In the genomic region with DNA sequence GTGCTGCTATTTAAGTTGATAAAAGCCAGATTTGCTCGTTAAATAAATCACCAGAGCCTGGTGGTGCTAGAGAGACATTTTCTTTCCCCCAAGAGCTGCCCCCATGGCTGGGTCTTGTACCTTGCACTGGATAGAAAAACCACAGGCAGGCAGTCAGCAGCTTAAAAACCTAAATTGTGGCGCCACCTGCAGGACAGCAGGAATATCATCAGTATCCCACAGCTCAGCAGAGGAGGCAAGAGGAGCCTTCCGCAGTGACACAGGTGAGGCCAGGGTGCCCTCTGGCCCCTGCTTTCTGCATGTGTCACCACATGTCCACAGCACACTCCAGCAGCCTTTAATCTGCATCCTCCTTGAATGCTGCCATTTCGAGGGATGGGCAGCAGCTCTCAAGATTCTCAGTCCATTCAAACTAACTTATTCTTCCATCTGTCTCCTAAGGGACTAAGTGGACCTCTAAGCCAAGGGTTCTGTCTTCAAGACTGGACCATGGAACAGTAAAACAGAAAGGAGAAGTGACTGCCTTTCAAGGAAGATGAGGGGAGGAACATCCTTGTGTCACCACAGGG, we compare ENCODE assay signal across 9 cellular contexts. TPM values are rescaled to one million over a fixed set of nuclear protein-coding genes. Genes with fewer than 3 reads are reported as not detected.
A peak's percentile ranks its signal among the peaks of the same experiment; 100 is the strongest.
DNase-seq lines count a peak whose midpoint lies in the region; ATAC-seq and TF ChIP-seq lines count a peak whose summit lies in the region.
"Had no signal": no experiment of that assay in that cellular context is flagged by ENCODE, and none has a peak within 500 bp of the region (broad histone marks: within the 10 kb centered on the region; RNA-seq: fewer than 3 reads in every experiment).

No MANE protein-coding gene starts in this region.

- no peaks in the 10 kb centered on the region for H3K27me3 ChIP-seq in OCI-LY1 (ENCODE audit: insufficient read depth, low read length)
- peaks cover 6 to 29% (median 25%) of the 10 kb centered on the region in 3 experiments for H3K27me3 ChIP-seq in neuronal stem cell (ENCODE audit: control insufficient read depth in 3 of 3, insufficient read depth in 3 of 3, low read depth in 1 of 3, low read length in 3 of 3)

- H3K4me1 ChIP-seq in OCI-LY1 (ENCODE audit: insufficient read depth, low read length, severe bottlenecking) (no peaks in the 10 kb centered on the region), neuronal stem cell (ENCODE audit: control insufficient read depth in 2 of 2, insufficient read depth in 1 of 2, low read depth in 1 of 2, low read length in 2 of 2) (peaks cover 4% of the 10 kb centered on the region in 2 donors)

- no peak overlapping the region for H3K23ac ChIP-seq in neuronal stem cell (ENCODE audit: low read depth, low read length, poor library complexity)

- H3K36me3 ChIP-seq in OCI-LY1 (ENCODE audit: insufficient read depth, low read length): no peaks in the 10 kb centered on the region
- no peaks in the 10 kb centered on the region for H3K36me3 ChIP-seq in neuronal stem cell (replicated peaks in 1 of 2; ENCODE audit: control insufficient read depth in 2 of 2, insufficient read depth in 2 of 2, low read length in 2 of 2)

- H3K9ac ChIP-seq in OCI-LY1 (ENCODE audit: low read length): no peak overlapping the region
- H3K9ac ChIP-seq in neuronal stem cell (ENCODE audit: low read depth, low read length, poor library complexity): no peak overlapping the region

- H4K8ac ChIP-seq in neuronal stem cell (ENCODE audit: low read depth, low read length): no peak overlapping the region

- no peaks in the 10 kb centered on the region for H3K79me2 ChIP-seq in OCI-LY1 (ENCODE audit: insufficient read depth, low read length)

- H3K18ac ChIP-seq in neuronal stem cell (ENCODE audit: low read length): no peak overlapping the region

- no peak overlapping the region for H4K91ac ChIP-seq in neuronal stem cell (ENCODE audit: low read depth, low read length, poor library complexity)

- no peaks in the 10 kb centered on the region for H3K36me3 Mint-ChIP-seq in activated T-cell treated with anti-CD3 and anti-CD28 coated beads, Interleukin-2, amount 50 U/mL, for 4 hours (ENCODE audit: insufficient read depth)

- no peak overlapping the region for H3K14ac ChIP-seq in neuronal stem cell (ENCODE audit: low read length)

- no peak overlapping the region for H2BK120ac ChIP-seq in neuronal stem cell (ENCODE audit: low read depth, low read length)

- H3K27ac ChIP-seq in OCI-LY1 (ENCODE audit: low read depth, low read length, poor library complexity, severe bottlenecking) (no peak overlapping the region), neuronal stem cell (replicated peaks; ENCODE audit: low read length) (no peak overlapping the region)

- H3K9me3 Mint-ChIP-seq in activated T-cell treated with anti-CD3 and anti-CD28 coated beads, Interleukin-2, amount 50 U/mL, for 4 hours: no peaks in the 10 kb centered on the region
- H3K9me3 Mint-ChIP-seq: stimulated activated naive CD8-positive, alpha-beta T cell treated with anti-CD3 and anti-CD28 coated beads, Interleukin-15, Interleukin-2, amounts not matched to agents 100 ng/mL and 50 ng/mL, for 24 hours had no signal

- no peak overlapping the region for H2BK12ac ChIP-seq in neuronal stem cell (ENCODE audit: low read length)

- peaks cover 26% of the 10 kb centered on the region for H3K27me3 Mint-ChIP-seq in activated T-cell treated with anti-CD3 and anti-CD28 coated beads, Interleukin-2, amount 50 U/mL, for 4 hours (ENCODE audit: low read depth)

- H3K4ac ChIP-seq in neuronal stem cell (ENCODE audit: low read length): no peak overlapping the region

- H3K4me1 Mint-ChIP-seq in activated T-cell treated with anti-CD3 and anti-CD28 coated beads, Interleukin-2, amount 50 U/mL, for 4 hours (ENCODE audit: low read depth): peaks cover 7% of the 10 kb centered on the region

- no peak overlapping the region for H3K4me3 Mint-ChIP-seq in activated T-cell treated with anti-CD3 and anti-CD28 coated beads, Interleukin-2, amount 50 U/mL, for 4 hours
- H3K4me3 Mint-ChIP-seq: stimulated activated naive CD8-positive, alpha-beta T cell treated with anti-CD3 and anti-CD28 coated beads, Interleukin-15, Interleukin-2, amounts not matched to agents 100 ng/mL and 50 ng/mL, for 24 hours had no signal

- H3K4me2 ChIP-seq in OCI-LY1 (ENCODE audit: low read length): no peak overlapping the region
- H3K4me2 ChIP-seq in neuronal stem cell (ENCODE audit: insufficient read depth, low read length, poor library complexity, severe bottlenecking): no peak overlapping the region

- WGBS in neuronal stem cell (ENCODE audit: extremely low coverage in 2 of 2, insufficient read length in 2 of 2, insufficient replicate concordance in 1 of 2), 2 donors: no CpG with 5 or more reads among the region's 4 CpGs

- H3K9me3 ChIP-seq in OCI-LY1 (ENCODE audit: low read length): no peaks in the 10 kb centered on the region
- H3K9me3 ChIP-seq in neuronal stem cell (replicated peaks in 1 of 2; ENCODE audit: control insufficient read depth in 2 of 2, insufficient read depth in 1 of 2, low read depth in 1 of 2, low read length in 2 of 2): no peaks in the 10 kb centered on the region

- no peaks in the 10 kb centered on the region for H3K9me2 ChIP-seq in OCI-LY1 (ENCODE audit: low read depth, low read length)

- peak; percentile 96 for TF ChIP-seq CTCF in OCI-LY1 (IDR thresholded peaks at IDR 0.05; ENCODE audit: low read length)

- no peaks in the 10 kb centered on the region for H3K79me1 ChIP-seq in neuronal stem cell (ENCODE audit: low read depth, low read length)

- H2AFZ ChIP-seq in OCI-LY1 (ENCODE audit: low read length): no peak overlapping the region
- H2AFZ ChIP-seq in neuronal stem cell (ENCODE audit: low read length): no peak overlapping the region

- H2AK5ac ChIP-seq in neuronal stem cell (ENCODE audit: low read depth, low read length): no peak overlapping the region

- ATAC-seq in GM18868 (IDR thresholded peaks at IDR 0.05; ENCODE audit: unreplicated experiment): peak; percentile 70
- ATAC-seq in activated T-cell treated with anti-CD3 and anti-CD28 coated beads, Interleukin-2, amount 50 U/mL, for 4 hours: peak; percentile 47 to 65

- no peaks in the 10 kb centered on the region for H3F3A ChIP-seq in OCI-LY1 (ENCODE audit: insufficient read depth, low read length)

- H2BK15ac ChIP-seq in neuronal stem cell (ENCODE audit: low read length): no peak overlapping the region

- H3K4me3 ChIP-seq in OCI-LY1 (ENCODE audit: low read depth, low read length, poor library complexity, severe bottlenecking) (no peak overlapping the region), neuronal stem cell (ENCODE audit: low read length in 2 of 2) (no peak overlapping the region)

- DNase-seq in AG08396 (ENCODE audit: low spot score) (peak; percentile 76), HUDEP-2 (lab: John Stamatoyannopoulos, UW; ENCODE audit: unreplicated experiment in 76 of 76) (peak in 55 of 76 experiments; percentile 2 to 64 (median 25)), fibroblast of peridontal ligament (ENCODE audit: extremely low read depth) (peak; percentile 72), neuronal stem cell (ENCODE audit: low spot score) (peak; percentile 81), stromal cell of bone marrow (ENCODE audit: low read depth) (peak; percentile 54)
- peak; percentile 57 for DNase-seq in activated T-cell treated with anti-CD3 and anti-CD28 coated beads, Interleukin-2, amount 50 U/mL, for 4 hours

- H2BK5ac ChIP-seq in neuronal stem cell (ENCODE audit: low read length): no peak overlapping the region

- no peaks in the 10 kb centered on the region for H4K20me1 ChIP-seq in OCI-LY1 (ENCODE audit: insufficient read depth, low read length)

RNA-seq across cellular contexts. Expression of gene PLXNA4, which starts 4.5 kb away (rescaled TPM):
- total RNA-seq in activated T-cell treated with anti-CD3 and anti-CD28 coated beads, Interleukin-2, amount 50 U/mL, for 4 hours: under 1 TPM; 0.08 to 0.38 (median 0.08) TPM
- polyA plus RNA-seq in neuronal stem cell (2013, experiment 1 of 2): 0.11 TPM
- polyA plus RNA-seq in neuronal stem cell (2013, experiment 2 of 2): 0.18 TPM

Comparison
In these comparisons a context has a peak if more than half of its experiments do, and no peak if none do; other contexts are left out.
1. DNase-seq: peak in every context shown above with its lines; median percentile 81 in neuronal stem cell; 76 in AG08396; 72 in fibroblast of peridontal ligament; 57 in activated T-cell treated with anti-CD3 and anti-CD28 coated beads, Interleukin-2, amount 50 U/mL, for 4 hours; 54 in stromal cell of bone marrow; 25 in HUDEP-2.